ENCODE assay signal across 8 cellular contexts in the genomic region with DNA sequence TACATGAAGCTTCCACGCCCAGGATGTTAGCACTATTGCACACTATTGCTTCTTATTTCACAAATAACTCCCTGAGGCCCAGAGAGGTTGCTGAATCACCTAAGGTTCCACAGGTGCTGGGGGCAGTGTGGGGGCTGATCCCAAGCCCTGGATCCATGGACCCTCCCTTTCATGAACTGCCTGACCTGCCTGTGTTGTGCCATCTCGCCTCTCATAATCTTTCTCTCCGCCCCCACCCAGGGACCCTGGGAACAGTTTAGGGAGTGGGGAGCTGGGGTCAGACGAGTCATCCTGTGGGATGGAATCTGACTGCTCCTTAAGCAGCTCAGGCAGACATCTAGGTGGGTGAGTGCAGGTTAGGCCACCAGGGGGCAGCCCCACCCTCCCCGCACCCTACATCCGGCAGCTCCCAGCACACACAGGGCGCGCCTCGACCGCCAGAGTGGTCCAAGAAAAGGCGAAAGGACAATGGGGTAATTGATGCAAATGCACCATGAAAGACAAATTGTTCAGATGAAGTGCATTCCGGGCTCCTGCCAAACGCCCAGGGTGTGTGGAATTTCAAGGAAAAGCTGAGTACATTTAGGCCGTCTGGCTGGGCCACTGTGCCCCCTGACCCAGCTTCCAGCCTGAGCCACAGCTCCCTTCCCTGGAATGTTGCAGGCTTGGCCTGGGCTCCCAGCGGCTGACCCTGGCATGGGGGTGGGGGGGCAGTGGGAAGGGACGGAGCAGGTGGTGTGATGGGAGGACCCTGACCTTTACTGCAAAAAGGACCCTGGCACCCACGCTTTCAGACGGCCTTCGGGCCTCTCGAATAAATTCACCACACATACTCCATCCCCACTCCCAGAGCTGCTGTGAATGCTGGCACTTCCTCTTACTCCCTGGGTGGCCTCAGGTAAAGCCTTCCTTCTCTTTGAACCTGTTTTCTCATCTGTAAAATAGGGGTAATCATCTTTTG. TPM values are rescaled to one million over a fixed set of nuclear protein-coding genes. Genes with fewer than 3 reads are reported as not detected.
A peak's percentile ranks its signal among the peaks of the same experiment; 100 is the strongest.
DNase-seq lines count a peak whose midpoint lies in the region; ATAC-seq, FAIRE-seq and TF ChIP-seq lines count a peak whose summit lies in the region.

No MANE protein-coding gene starts in this region.

- H3K9me3 ChIP-seq in uterus, result no peaks in the 10 kb centered on the region

- no peaks in the 10 kb centered on the region for H3K27me3 ChIP-seq in uterus

- FAIRE-seq in GM19239 (lab: Jason Lieb, UNC), result peak; percentile 47

- H3K4me3 ChIP-seq in AG09309 (ENCODE audit: control insufficient read depth, low read depth, low read length), result no peak overlapping the region
- H3K4me3 ChIP-seq in uterus, result no peak overlapping the region

- TF ChIP-seq POLR2A in uterus (IDR thresholded peaks at IDR 0.05), result no peak

- intact Hi-C loops in Right ventricle myocardium superior (cut with DNase I), result loop anchor here (2.0 to 5.0 kb wide), 2 partner anchors 33 to 64 kb away; no protein-coding TSS in a partner anchor
- intact Hi-C loops in uterus (cut with DNase I; ENCODE audit: low total_unique reads), result loop anchor here (5.0 kb wide), 1 partner anchor 64 kb away; no protein-coding TSS in a partner anchor

- H3K4me3 Mint-ChIP-seq in activated naive CD4-positive, alpha-beta T cell treated with anti-CD3 and anti-CD28 coated beads, Interleukin-2, amount 10 ng/mL, durations not matched to agents 7 days and 5 days, result no peak overlapping the region

- TF ChIP-seq CTCF in AG09309 (IDR thresholded peaks at IDR 0.05; ENCODE audit: control insufficient read depth, insufficient read depth, low read depth, low read length, missing control alignments), result peak; percentile 89
- TF ChIP-seq CTCF in uterus (IDR thresholded peaks at IDR 0.05), result peak; percentile 86 to 93 (median 89)

- peak overlapping the region; percentile 23 to 24 for H3K27ac ChIP-seq in uterus

- H3K27me3 Mint-ChIP-seq in activated naive CD4-positive, alpha-beta T cell treated with anti-CD3 and anti-CD28 coated beads, Interleukin-2, amount 10 ng/mL, durations not matched to agents 7 days and 5 days, result peaks cover 63% of the 10 kb centered on the region

- DNase-seq in AG09309 (ENCODE audit: low read depth) (no peak), GM19239 (ENCODE audit: insufficient read length, low spot score) (peak; percentile 82), HK-2 (ENCODE audit: unreplicated experiment) (peak; percentile 80), RKO (ENCODE audit: low spot score) (peak; percentile 59), Right ventricle myocardium superior (peak; percentile 90), pons (ENCODE audit: low spot score) (peak; percentile 96), uterus (peak; percentile 81 to 85)
- peak; percentile 81 for DNase-seq in activated naive CD4-positive, alpha-beta T cell treated with anti-CD3 and anti-CD28 coated beads, Interleukin-2, amount 10 ng/mL, durations not matched to agents 7 days and 5 days

- CTCF ChIA-PET in activated naive CD4-positive, alpha-beta T cell treated with anti-CD3 and anti-CD28 coated beads, Interleukin-2, amount 10 ng/mL, durations not matched to agents 7 days and 5 days (lab: Charles Lee), result interaction anchor here (1.2 to 7.7 kb wide), 22 partner anchors 9 to 111 kb away, joined by 3 to 156 read pairs (median 6); a partner anchor contains a TSS

- peaks cover 3 to 10% of the 10 kb centered on the region in 2 donors for H3K4me1 ChIP-seq in uterus

- H3K9me3 Mint-ChIP-seq in activated naive CD4-positive, alpha-beta T cell treated with anti-CD3 and anti-CD28 coated beads, Interleukin-2, amount 10 ng/mL, durations not matched to agents 7 days and 5 days, result no peaks in the 10 kb centered on the region

- peaks cover 25% of the 10 kb centered on the region for H3K4me1 Mint-ChIP-seq in activated naive CD4-positive, alpha-beta T cell treated with anti-CD3 and anti-CD28 coated beads, Interleukin-2, amount 10 ng/mL, durations not matched to agents 7 days and 5 days

- no peak overlapping the region for H3K27ac Mint-ChIP-seq in activated naive CD4-positive, alpha-beta T cell treated with anti-CD3 and anti-CD28 coated beads, Interleukin-2, amount 10 ng/mL, durations not matched to agents 7 days and 5 days

- ATAC-seq in Right ventricle myocardium superior (ENCODE audit: poor library complexity), result peak; percentile 90

- no peaks in the 10 kb centered on the region for H3K36me3 Mint-ChIP-seq in activated naive CD4-positive, alpha-beta T cell treated with anti-CD3 and anti-CD28 coated beads, Interleukin-2, amount 10 ng/mL, durations not matched to agents 7 days and 5 days

- H3K36me3 ChIP-seq in uterus, result no peaks in the 10 kb centered on the region

RNA-seq across cellular contexts. Expression of a gene that starts 20.8 kb away (rescaled TPM):
- total RNA-seq in Right ventricle myocardium superior (21.5 TPM), uterus (10 to 100 TPM; 14.4 to 80.2 (median 43.7) TPM)

RNA-seq across cellular contexts. Expression of a gene that starts 26.7 kb away (rescaled TPM):
- total RNA-seq in Right ventricle myocardium superior (4.3 TPM), uterus (1 to 10 TPM in 1 of 4 donors, under 1 TPM in 1, not detected in 2; 0.30 to 3.9 TPM)

RNA-seq across cellular contexts. Expression of a gene that starts 49.1 kb away (rescaled TPM):
- 1.9 TPM for total RNA-seq in Right ventricle myocardium superior
- total RNA-seq in uterus, result 1 to 10 TPM in 1 of 4 donors, under 1 TPM in 2, not detected in 1; 0.26 to 4.8 (median 0.29) TPM

RNA-seq across cellular contexts. Expression of a gene that starts 58.7 kb away (rescaled TPM):
- total RNA-seq in Right ventricle myocardium superior (53.1 TPM), uterus (1,000 to 10,000 TPM in 3 of 4 donors, 100 to 1,000 TPM in 1; 913 to 2,516 (median 1,349) TPM)
